ENCODE assay signal across 8 cellular contexts in the genomic region with DNA sequence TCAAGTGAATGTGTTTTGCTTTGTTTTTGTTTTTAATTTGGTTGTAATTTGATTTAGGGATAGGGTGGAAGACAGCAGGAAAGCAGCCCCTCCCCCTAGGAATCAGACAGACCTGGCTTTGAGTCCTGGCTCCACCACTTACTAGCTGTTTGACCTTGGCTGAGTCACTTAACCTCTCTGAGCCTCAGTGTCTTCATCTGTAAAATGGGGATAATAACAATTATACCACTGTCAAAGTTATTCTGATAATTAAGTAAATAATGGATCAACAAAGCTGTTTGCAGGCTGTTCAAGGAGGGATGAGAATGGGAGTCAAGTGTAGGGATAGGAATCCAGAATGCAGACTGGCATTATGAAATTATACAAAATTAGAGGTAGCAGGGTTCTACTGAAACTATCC. TPM values are rescaled to one million over a fixed set of nuclear protein-coding genes. Genes with fewer than 3 reads are reported as not detected.
DNase-seq lines count a peak whose midpoint lies in the region; ATAC-seq and TF ChIP-seq lines count a peak whose summit lies in the region.

No MANE protein-coding gene starts in this region.

- peaks cover 15 to 19% (median 18%) of the 10 kb centered on the region in 3 donors for H3K4me1 Mint-ChIP-seq in IgD-negative memory B cell
- peaks cover 19% of the 10 kb centered on the region for H3K4me1 Mint-ChIP-seq in central memory CD8-positive, alpha-beta T cell
- peaks cover 12 to 29% (median 25%) of the 10 kb centered on the region in 7 donors for H3K4me1 Mint-ChIP-seq in naive thymus-derived CD4-positive, alpha-beta T cell

- DNase-seq in central memory CD8-positive, alpha-beta T cell (ENCODE audit: low spot score in 2 of 2) = no peak
- DNase-seq in naive thymus-derived CD4-positive, alpha-beta T cell = no peak
- DNase-seq in NCI-H82 (lab: John Stamatoyannopoulos, UW) = no peak
- DNase-seq in SHP77 (lab: John Stamatoyannopoulos, UW) = no peak
- no peak for DNase-seq in ureter (ENCODE audit: low spot score)
- no peak for DNase-seq in glomerular visceral epithelial cell (ENCODE audit: extremely low spot score)

- peak overlapping the region; percentile 95 to 98 (median 98) for H3K4me3 Mint-ChIP-seq in IgD-negative memory B cell
- H3K4me3 Mint-ChIP-seq in central memory CD8-positive, alpha-beta T cell = peak overlapping the region; percentile 88
- H3K4me3 Mint-ChIP-seq in naive thymus-derived CD4-positive, alpha-beta T cell = peak overlapping the region; percentile 73 to 100 (median 96)

- no peaks in the 10 kb centered on the region for H3K27me3 Mint-ChIP-seq in IgD-negative memory B cell
- no peaks in the 10 kb centered on the region for H3K27me3 Mint-ChIP-seq in central memory CD8-positive, alpha-beta T cell
- peaks cover 0 to under 1% (median 0%) of the 10 kb centered on the region in 5 donors for H3K27me3 Mint-ChIP-seq in naive thymus-derived CD4-positive, alpha-beta T cell

- no peaks in the 10 kb centered on the region for H3K27me3 ChIP-seq in naive thymus-derived CD4-positive, alpha-beta T cell (ENCODE audit: control insufficient read depth in 2 of 2, insufficient read depth in 2 of 2, low read length in 2 of 2)

- H3K4me1 ChIP-seq in naive thymus-derived CD4-positive, alpha-beta T cell (ENCODE audit: control insufficient read depth in 2 of 2, insufficient read depth in 2 of 2, low read length in 2 of 2) = peaks cover 12 to 14% of the 10 kb centered on the region in 2 donors

- ATAC-seq in central memory CD8-positive, alpha-beta T cell (replicated peaks; ENCODE audit: extremely low read depth, poor library complexity, severe bottlenecking) = no peak
- no peak for ATAC-seq in naive thymus-derived CD4-positive, alpha-beta T cell

- peak overlapping the region; percentile 96 to 99 (median 97) for H3K27ac Mint-ChIP-seq in IgD-negative memory B cell
- peak overlapping the region; percentile 96 for H3K27ac Mint-ChIP-seq in central memory CD8-positive, alpha-beta T cell (ENCODE audit: low read depth)
- H3K27ac Mint-ChIP-seq in naive thymus-derived CD4-positive, alpha-beta T cell = peak overlapping the region; percentile 91 to 100 (median 98)

- H3K4me3 ChIP-seq in naive thymus-derived CD4-positive, alpha-beta T cell (ENCODE audit: low read length) = peak overlapping the region; percentile 85

- POLR2A ChIA-PET in naive thymus-derived CD4-positive, alpha-beta T cell (lab: Charles Lee) = interaction anchor here (1.0 to 3.5 kb wide), 8 partner anchors 9 to 112 kb away, joined by 3 to 69 read pairs (median 12); partner anchors contain the start of gene LAMTOR1

- peak overlapping the region; percentile 91 for H3K27ac ChIP-seq in 22Rv1
- H3K27ac ChIP-seq in naive thymus-derived CD4-positive, alpha-beta T cell (ENCODE audit: low read depth, low read length) = peak overlapping the region; percentile 92

- intact Hi-C loops in naive thymus-derived CD4-positive, alpha-beta T cell (cut with micrococcal nuclease) = loop anchor here in 1 of 2 donors (10.0 kb wide), 2 partner anchors 684 to 1906 kb away; partner anchors contain the start of genes FADD and STARD10

- peaks cover 3% of the 10 kb centered on the region for H3K36me3 Mint-ChIP-seq in IgD-negative memory B cell
- H3K36me3 Mint-ChIP-seq in central memory CD8-positive, alpha-beta T cell (ENCODE audit: insufficient read depth) = peaks cover 15% of the 10 kb centered on the region
- H3K36me3 Mint-ChIP-seq in naive thymus-derived CD4-positive, alpha-beta T cell = peaks cover 4 to 18% (median 7%) of the 10 kb centered on the region in 5 donors

- no peaks in the 10 kb centered on the region for H3K9me3 ChIP-seq in naive thymus-derived CD4-positive, alpha-beta T cell (ENCODE audit: control insufficient read depth in 2 of 3, low read length in 3 of 3)

- H3K9me3 Mint-ChIP-seq in IgD-negative memory B cell = no peaks in the 10 kb centered on the region
- H3K9me3 Mint-ChIP-seq in central memory CD8-positive, alpha-beta T cell = no peaks in the 10 kb centered on the region
- H3K9me3 Mint-ChIP-seq in naive thymus-derived CD4-positive, alpha-beta T cell = peaks cover 0 to 3% (median 0%) of the 10 kb centered on the region in 11 donors

- CTCF ChIA-PET in naive thymus-derived CD4-positive, alpha-beta T cell (lab: Charles Lee) = interaction anchor here (2.2 kb wide), 1 partner anchor 21 kb away, joined by 4 read pairs; no protein-coding TSS in a partner anchor

- TF ChIP-seq CTCF in 22Rv1 (IDR thresholded peaks at IDR 0.05) = no peak

- H3K36me3 ChIP-seq in naive thymus-derived CD4-positive, alpha-beta T cell (ENCODE audit: control insufficient read depth in 2 of 3, insufficient read depth in 3 of 3, low read length in 3 of 3) = peaks cover 0 to 21% (median 4%) of the 10 kb centered on the region in 3 experiments

RNA-seq across cellular contexts. Expression of gene ANAPC15, which starts 1.2 kb away (rescaled TPM):
- polyA plus RNA-seq in IgD-negative memory B cell = 68.5 TPM
- total RNA-seq in naive thymus-derived CD4-positive, alpha-beta T cell = 10 to 100 TPM; 43.0 to 59.6 (median 44.1) TPM
- polyA plus RNA-seq in naive thymus-derived CD4-positive, alpha-beta T cell = 100 to 1,000 TPM in 1 of 2 donors, 10 to 100 TPM in 1; 99.1 to 113 TPM
- total RNA-seq in ureter = 43.6 TPM

RNA-seq across cellular contexts. Expression of gene TOMT, which starts 5.6 kb away (rescaled TPM):
- not detected for polyA plus RNA-seq in IgD-negative memory B cell
- total RNA-seq in naive thymus-derived CD4-positive, alpha-beta T cell = under 1 TPM in 1 of 5 experiments, not detected in 4; 0.42 TPM
- not detected for polyA plus RNA-seq in naive thymus-derived CD4-positive, alpha-beta T cell
- not detected for total RNA-seq in ureter

RNA-seq across cellular contexts. Expression of gene LAMTOR1, which starts 8.2 kb away (rescaled TPM):
- polyA plus RNA-seq in IgD-negative memory B cell = 111 TPM
- total RNA-seq in naive thymus-derived CD4-positive, alpha-beta T cell = 10 to 100 TPM; 41.8 to 83.0 (median 69.7) TPM
- polyA plus RNA-seq in naive thymus-derived CD4-positive, alpha-beta T cell = 10 to 100 TPM; 63.2 to 78.0 TPM
- 92.2 TPM for total RNA-seq in ureter

RNA-seq across cellular contexts. Expression of gene FOLR3, which starts 24.2 kb away (rescaled TPM):
- polyA plus RNA-seq in IgD-negative memory B cell = not detected
- 1 to 10 TPM in 2 of 5 experiments, not detected in 3; 3.4 to 4.6 TPM for total RNA-seq in naive thymus-derived CD4-positive, alpha-beta T cell
- not detected for polyA plus RNA-seq in naive thymus-derived CD4-positive, alpha-beta T cell
- not detected for total RNA-seq in ureter

RNA-seq across cellular contexts. Expression of gene LRRC51, which starts 30.6 kb away (rescaled TPM):
- 4.1 TPM for polyA plus RNA-seq in IgD-negative memory B cell
- 1 to 10 TPM; 1.2 to 7.8 (median 4.6) TPM for total RNA-seq in naive thymus-derived CD4-positive, alpha-beta T cell
- 1 to 10 TPM; 2.0 to 2.7 TPM for polyA plus RNA-seq in naive thymus-derived CD4-positive, alpha-beta T cell
- 22.4 TPM for total RNA-seq in ureter
